ENCODE assay signal across 19 cellular contexts in the genomic region with DNA sequence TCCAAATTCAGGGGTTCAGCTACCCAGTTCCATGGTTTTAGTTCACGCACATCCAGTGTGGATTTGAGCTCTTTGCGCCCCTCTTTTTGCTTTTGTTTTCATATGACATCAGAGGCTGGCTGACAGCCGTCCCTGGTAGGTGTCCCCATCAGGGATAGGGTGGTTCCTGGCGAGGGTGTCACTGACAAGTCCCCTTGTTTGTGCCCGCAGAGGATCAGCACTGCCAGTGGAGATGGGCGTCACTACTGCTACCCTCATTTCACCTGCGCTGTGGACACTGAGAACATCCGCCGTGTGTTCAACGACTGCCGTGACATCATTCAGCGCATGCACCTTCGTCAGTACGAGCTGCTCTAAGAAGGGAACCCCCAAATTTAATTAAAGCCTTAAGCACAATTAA. TPM values are rescaled to one million over a fixed set of nuclear protein-coding genes. Genes with fewer than 3 reads are reported as not detected.
DNase-seq lines count a peak whose midpoint lies in the region; ATAC-seq and TF ChIP-seq lines count a peak whose summit lies in the region.
"Had no signal": no experiment of that assay in that cellular context is flagged by ENCODE, and none has a peak within 500 bp of the region (broad histone marks: within the 10 kb centered on the region; RNA-seq: fewer than 3 reads in every experiment).

No MANE protein-coding gene starts in this region.

- no TSS peak for BruUV-seq in Caco-2 (replicated peaks; lab: Mats Ljungman, UMichigan)

- no peak for TF ChIP-seq CTCF in left ventricle myocardium inferior (IDR thresholded peaks at IDR 0.05; ENCODE audit: borderline replicate concordance)
- no peak for TF ChIP-seq CTCF in activated B cell treated with CpG ODN at 0.5 μM for 24 hours (IDR thresholded peaks at IDR 0.05)
- TF ChIP-seq CTCF in esophagus muscularis mucosa (IDR thresholded peaks at IDR 0.05): no peak
- TF ChIP-seq CTCF in colonic mucosa (IDR thresholded peaks at IDR 0.05): no peak
- TF ChIP-seq CTCF in Caco-2 (IDR thresholded peaks at IDR 0.05; ENCODE audit: insufficient read depth in 1 of 2, low read depth in 1 of 2, low read length in 1 of 2, severe bottlenecking in 1 of 2, unreplicated experiment in 1 of 2): no peak

- no peak for TF ChIP-seq POLR2A in esophagus muscularis mucosa (IDR thresholded peaks at IDR 0.05; ENCODE audit: low read depth)

- H3K4me1 ChIP-seq in left ventricle myocardium inferior: peaks cover 42% of the 10 kb centered on the region
- H3K4me1 ChIP-seq in esophagus muscularis mucosa: peaks cover 38 to 44% (median 39%) of the 10 kb centered on the region in 4 donors
- H3K4me1 ChIP-seq in colonic mucosa: peaks cover 4% of the 10 kb centered on the region
- no peaks in the 10 kb centered on the region for H3K4me1 ChIP-seq in Caco-2

- no peaks in the 10 kb centered on the region for H3K9me3 ChIP-seq in left ventricle myocardium inferior (replicated peaks)
- H3K9me3 ChIP-seq in esophagus muscularis mucosa: no peaks in the 10 kb centered on the region
- H3K9me3 ChIP-seq in colonic mucosa: no peaks in the 10 kb centered on the region
- no peaks in the 10 kb centered on the region for H3K9me3 ChIP-seq in Caco-2

- no peaks in the 10 kb centered on the region for H3K9me3 Mint-ChIP-seq in activated B cell treated with CpG ODN at 0.5 μM for 24 hours
- no peaks in the 10 kb centered on the region for H3K9me3 Mint-ChIP-seq in Caco-2 (ENCODE audit: unreplicated experiment)

- intact Hi-C loops in left ventricle myocardium inferior (cut with micrococcal nuclease) (no loop called here), Right ventricle myocardium inferior (cut with DNase I) (no loop called here), activated B cell treated with CpG ODN at 0.5 μM for 24 hours (cut with micrococcal nuclease) (no loop called here), esophagus muscularis mucosa (cut with DNase I) (no loop called here), colonic mucosa (cut with DNase I) (loop anchor here (10.0 kb wide), 1 partner anchor 54 kb away; no protein-coding TSS in a partner anchor), Caco-2 (cut with micrococcal nuclease; ENCODE audit: unreplicated experiment) (no loop called here)

- DNase-seq in left ventricle myocardium inferior (no peak), Right ventricle myocardium inferior (ENCODE audit: missing footprints) (no peak), activated B cell treated with CpG ODN at 0.5 μM for 24 hours (no peak), esophagus muscularis mucosa (ENCODE audit: extremely low spot score) (peak; percentile 57), colonic mucosa (no peak), Caco-2 (no peak)
- DNase-seq: AML-193, DMS79 treated with DMSO at 0.1 percent for 48 hours, HCEC 1CT, Karpas-422, MV-4-11, NCI-H1694, NCI-H2081, NCI-H2171, NCI-H524 treated with DMSO at 0.1 percent for 48 hours, NCI-H82, OCI-M1 had no signal

- peak overlapping the region; percentile 41 for H3K4me3 Mint-ChIP-seq in activated B cell treated with CpG ODN at 0.5 μM for 24 hours
- no peak overlapping the region for H3K4me3 Mint-ChIP-seq in Caco-2 (ENCODE audit: unreplicated experiment)

- ATAC-seq in Right ventricle myocardium inferior: no peak
- ATAC-seq in activated B cell treated with CpG ODN at 0.5 μM for 24 hours (ENCODE audit: low read depth): no peak
- ATAC-seq in GM19452 (IDR thresholded peaks at IDR 0.05; ENCODE audit: unreplicated experiment): no peak
- no peak for ATAC-seq in GM21786 (IDR thresholded peaks at IDR 0.05; ENCODE audit: unreplicated experiment)

- H3K27ac Mint-ChIP-seq in activated B cell treated with CpG ODN at 0.5 μM for 24 hours (no peak overlapping the region), Caco-2 (ENCODE audit: unreplicated experiment) (no peak overlapping the region)

- H3K36me3 ChIP-seq in left ventricle myocardium inferior (peaks cover 49% of the 10 kb centered on the region), esophagus muscularis mucosa (peaks cover 41 to 57% (median 51%) of the 10 kb centered on the region in 4 donors), colonic mucosa (peaks cover 27% of the 10 kb centered on the region), Caco-2 (ENCODE audit: control insufficient read depth, insufficient read depth, low read length) (peaks cover 22% of the 10 kb centered on the region)

- POLR2A ChIA-PET in activated B cell treated with CpG ODN at 0.5 μM for 24 hours (lab: Charles Lee): no interaction called here
- POLR2A ChIA-PET in Caco-2 (lab: Charles Lee): no interaction called here

- H3K36me3 Mint-ChIP-seq in activated B cell treated with CpG ODN at 0.5 μM for 24 hours (ENCODE audit: low read depth) (peaks cover 62% of the 10 kb centered on the region), Caco-2 (ENCODE audit: insufficient read depth, unreplicated experiment) (peaks cover 78% of the 10 kb centered on the region)

- H3K27ac ChIP-seq in left ventricle myocardium inferior (replicated peaks): peak overlapping the region; percentile 16
- H3K27ac ChIP-seq in esophagus muscularis mucosa (replicated peaks in 1 of 4): no peak overlapping the region
- no peak overlapping the region for H3K27ac ChIP-seq in colonic mucosa

- CTCF ChIA-PET in activated B cell treated with CpG ODN at 0.5 μM for 24 hours (lab: Charles Lee): no interaction called here
- CTCF ChIA-PET in Caco-2 (lab: Charles Lee): no interaction called here

- H3K4me1 Mint-ChIP-seq in activated B cell treated with CpG ODN at 0.5 μM for 24 hours (peaks cover 52% of the 10 kb centered on the region), Caco-2 (ENCODE audit: low read depth, unreplicated experiment) (peaks cover 4% of the 10 kb centered on the region)

- no peak overlapping the region for H3K9ac ChIP-seq in colonic mucosa (ENCODE audit: low read depth in 2 of 2, low read length in 2 of 2)

- WGBS in esophagus muscularis mucosa: 92% methylated on average over 14 of the region's 14 CpGs

- H3K27me3 ChIP-seq in left ventricle myocardium inferior (ENCODE audit: low read depth) (no peaks in the 10 kb centered on the region), esophagus muscularis mucosa (no peaks in the 10 kb centered on the region), colonic mucosa (no peaks in the 10 kb centered on the region), Caco-2 (replicated peaks; ENCODE audit: control insufficient read depth, insufficient read depth, low read length) (no peaks in the 10 kb centered on the region)

- TF ChIP-seq EP300 in esophagus muscularis mucosa (IDR thresholded peaks at IDR 0.05): no peak

- no peaks in the 10 kb centered on the region for H3K27me3 Mint-ChIP-seq in activated B cell treated with CpG ODN at 0.5 μM for 24 hours
- H3K27me3 Mint-ChIP-seq in Caco-2 (ENCODE audit: insufficient read depth, unreplicated experiment): no peaks in the 10 kb centered on the region

- H3K4me3 ChIP-seq in left ventricle myocardium inferior: no peak overlapping the region
- no peak overlapping the region for H3K4me3 ChIP-seq in esophagus muscularis mucosa
- no peak overlapping the region for H3K4me3 ChIP-seq in colonic mucosa
- no peak overlapping the region for H3K4me3 ChIP-seq in Caco-2 (ENCODE audit: low read depth, low read length)

RNA-seq across cellular contexts. Expression of a gene that starts 58.0 kb away (rescaled TPM):
- total RNA-seq in left ventricle myocardium inferior (1,444 TPM), Right ventricle myocardium inferior (1,475 TPM), activated B cell treated with CpG ODN at 0.5 μM for 24 hours (784 and 849 TPM in 2 replicates), esophagus muscularis mucosa (100 to 1,000 TPM; 679 to 875 (median 782) TPM), colonic mucosa (100 to 1,000 TPM; 683 to 715 TPM), Caco-2 (2022) (1,877 and 1,936 TPM in 2 replicates)

RNA-seq across cellular contexts. Expression of a gene that starts 59.8 kb away (rescaled TPM):
- total RNA-seq in left ventricle myocardium inferior (0.25 TPM), Right ventricle myocardium inferior (0.38 TPM), activated B cell treated with CpG ODN at 0.5 μM for 24 hours (1.4 and 1.5 TPM in 2 replicates), esophagus muscularis mucosa (under 1 TPM in 3 of 4 donors, not detected in 1; 0.13 to 0.42 (median 0.23) TPM), colonic mucosa (1 to 10 TPM in 1 of 2 donors, under 1 TPM in 1; 0.88 to 1.7 TPM), Caco-2 (2022) (4.2 and 5.1 TPM in 2 replicates)
